ENCODE assay signal across 8 cellular contexts in genomic region chr1:205630651-205631009, GRCh38. TPM values are rescaled to one million over a fixed set of nuclear protein-coding genes. Genes with fewer than 3 reads are reported as not detected.
DNase-seq lines count a peak whose midpoint lies in the region; ATAC-seq, FAIRE-seq and TF ChIP-seq lines count a peak whose summit lies in the region.

No MANE protein-coding gene starts in this region.

- H2BK20ac ChIP-seq in IMR-90 (ENCODE audit: low read depth, low read length): 0 out of 2 replicates have a peak overlapping the region, but pooled peaks have one; percentile 24

- peaks cover 10% of the 10 kb centered on the region; the same call in 1 of the 2 replicates for H3K9me1 ChIP-seq in IMR-90 (ENCODE audit: insufficient read depth, low read length)

- peak overlapping the region in 1 of 2 experiments; percentile 67; a peak in 3 of 4 replicates for H4K8ac ChIP-seq in IMR-90 (ENCODE audit: low read depth in 2 of 2, low read length in 2 of 2)

- peak overlapping the region; percentile 45 for H3K4ac ChIP-seq in IMR-90 (ENCODE audit: low read depth, low read length)

- POLR2A ChIA-PET in A549 (lab: Yijun Ruan, JAX): interaction anchor here (1.1 to 2.1 kb wide), 3 partner anchors 39 to 87 kb away, joined by 6 to 10 read pairs (median 7); no protein-coding TSS in a partner anchor
- POLR2A ChIA-PET in IMR-90 (lab: Charles Lee; ENCODE audit: unreplicated experiment): no interaction called here

- CTCF ChIA-PET in A549 (lab: Yijun Ruan, JAX) (interaction anchor here (3.5 to 20.8 kb wide), 3 partner anchors 27 to 100 kb away, joined by 28 to 227 read pairs (median 198); no protein-coding TSS in a partner anchor), IMR-90 (lab: Yijun Ruan, JAX) (interaction anchor here (0.7 to 4.4 kb wide), 2 partner anchors 39 to 347 kb away, joined by 4 to 30 read pairs; no protein-coding TSS in a partner anchor)

- H3K14ac ChIP-seq in IMR-90 (replicated peaks; ENCODE audit: low read depth, low read length): peak overlapping the region; percentile 8

- intact Hi-C loops in IMR-90 (cut with micrococcal nuclease): no loop called here

- no peak for ATAC-seq in A549
- ATAC-seq in IMR-90 (ENCODE audit: low read depth): no peak
- no peak for ATAC-seq in central memory CD8-positive, alpha-beta T cell (replicated peaks; ENCODE audit: extremely low read depth, poor library complexity, severe bottlenecking)
- ATAC-seq in GM19395 (IDR thresholded peaks at IDR 0.05; ENCODE audit: unreplicated experiment): no peak
- ATAC-seq in GM18517 (IDR thresholded peaks at IDR 0.05; ENCODE audit: unreplicated experiment): no peak
- ATAC-seq in HG02763 (IDR thresholded peaks at IDR 0.05; ENCODE audit: unreplicated experiment): no peak

- peak overlapping the region; percentile 89 for H4K91ac ChIP-seq in IMR-90 (ENCODE audit: insufficient read depth, low read depth, low read length)

- FAIRE-seq in A549 (lab: Jason Lieb, UNC): no peak

- H4K20me1 ChIP-seq in IMR-90 (ENCODE audit: insufficient read depth, low read length): peaks cover 20% of the 10 kb centered on the region; the same call in 1 of the 2 replicates

- no peak for TF ChIP-seq RAD21 in A549 (conservative IDR thresholded peaks at IDR 0.05 in 1 of 2, IDR thresholded peaks at IDR 0.05 in 1 of 2)
- TF ChIP-seq RAD21 in IMR-90 (IDR thresholded peaks at IDR 0.05; ENCODE audit: low read length): no peak

- H3K56ac ChIP-seq in IMR-90 (ENCODE audit: extremely low read depth, insufficient read depth, low read length): peak overlapping the region; percentile 93

- no peak for TF ChIP-seq CTCF in A549 (IDR thresholded peaks at IDR 0.05)
- no peak for TF ChIP-seq CTCF in IMR-90 (conservative IDR thresholded peaks at IDR 0.05; ENCODE audit: low read depth, low read length)

- H3K9ac ChIP-seq in IMR-90 (ENCODE audit: low read depth, low read length): peak overlapping the region; percentile 93
- H3K9ac ChIP-seq in muscle layer of colon (ENCODE audit: low read length): peak overlapping the region; percentile 79

- peaks cover 10 to 43% of the 10 kb centered on the region in 2 experiments; a peak in 3 of 4 replicates for H3K79me1 ChIP-seq in IMR-90 (ENCODE audit: low read depth in 1 of 2, low read length in 2 of 2)

- H2AK9ac ChIP-seq in IMR-90 (replicated peaks; ENCODE audit: low read depth, low read length, poor library complexity): no peak overlapping the region

- peak overlapping the region; percentile 6; the same call in 1 of the 2 replicates for H3K23ac ChIP-seq in IMR-90 (ENCODE audit: low read depth, low read length)

- no peaks in the 10 kb centered on the region for H3K9me3 ChIP-seq in A549
- H3K9me3 ChIP-seq in IMR-90 (ENCODE audit: control insufficient read depth, insufficient read depth, low read length): no peaks in the 10 kb centered on the region
- no peaks in the 10 kb centered on the region for H3K9me3 ChIP-seq in muscle layer of colon (ENCODE audit: low read length)

- WGBS in A549 (ENCODE audit: missing lambda C conversion rate): 29% methylated on average over 3 of the region's 3 CpGs
- no CpG with 5 or more reads among the region's 3 CpGs for WGBS in IMR-90 (ENCODE audit: extremely low coverage in 2 of 2, insufficient read length in 1 of 2), 2 experiments

- H2BK120ac ChIP-seq in IMR-90 (ENCODE audit: low read depth, low read length): peak overlapping the region; percentile 22

- H3K4me3 Mint-ChIP-seq in central memory CD8-positive, alpha-beta T cell: peak overlapping the region; percentile 87

- no peaks in the 10 kb centered on the region for H3K27me3 ChIP-seq in IMR-90 (ENCODE audit: control insufficient read depth, insufficient read depth, low read length)
- no peaks in the 10 kb centered on the region for H3K27me3 ChIP-seq in muscle layer of colon (ENCODE audit: control insufficient read depth in 1 of 2, insufficient read depth in 2 of 2, low read length in 2 of 2)

- no peak for TF ChIP-seq POLR2A in A549 (IDR thresholded peaks at IDR 0.05; ENCODE audit: low read length)
- no peak for TF ChIP-seq POLR2A in IMR-90 (IDR thresholded peaks at IDR 0.05; ENCODE audit: low read depth, low read length)

- peak overlapping the region; percentile 91 for H3K4me3 ChIP-seq in A549
- peak overlapping the region; percentile 99 for H3K4me3 ChIP-seq in IMR-90 (ENCODE audit: insufficient read depth, low read depth, low read length)
- peak overlapping the region; percentile 89 to 91 for H3K4me3 ChIP-seq in muscle layer of colon (ENCODE audit: low read depth in 1 of 2, low read length in 2 of 2)

- H3K4me1 ChIP-seq in A549 (peaks cover 15% of the 10 kb centered on the region; the same call in 2 of the 3 replicates), IMR-90 (ENCODE audit: control insufficient read depth, insufficient read depth, low read length) (peaks cover 4% of the 10 kb centered on the region), muscle layer of colon (ENCODE audit: insufficient read depth, low read length) (peaks cover 23% of the 10 kb centered on the region)

- H2BK15ac ChIP-seq in IMR-90 (ENCODE audit: low read depth, low read length): no peak overlapping the region

- dilution Hi-C loops in IMR-90 (cut with HindIII; ENCODE audit: low sequenced_read_pairs, unreplicated experiment): no loop called here

- H3K27ac Mint-ChIP-seq in central memory CD8-positive, alpha-beta T cell (ENCODE audit: low read depth): peak overlapping the region; percentile 88

- H3K4me2 ChIP-seq in A549: peak overlapping the region; percentile 83
- peak overlapping the region; percentile 98 for H3K4me2 ChIP-seq in IMR-90 (ENCODE audit: low read depth, low read length)

- peaks cover 51% of the 10 kb centered on the region for H3K4me1 Mint-ChIP-seq in central memory CD8-positive, alpha-beta T cell

- H3K18ac ChIP-seq in IMR-90 (ENCODE audit: low read depth, low read length): no peak overlapping the region; the same call in 1 of the 2 replicates

- H3K36me3 ChIP-seq in IMR-90 (ENCODE audit: control insufficient read depth, insufficient read depth, low read length) (peaks cover 2% of the 10 kb centered on the region; the same call in 1 of the 2 replicates), muscle layer of colon (ENCODE audit: insufficient read depth, low read length) (no peaks in the 10 kb centered on the region)

- H3K27ac ChIP-seq in A549 (peak overlapping the region; percentile 99), IMR-90 (ENCODE audit: insufficient read depth, low read length) (peak overlapping the region; percentile 98), muscle layer of colon (ENCODE audit: low read depth, low read length) (peak overlapping the region; percentile 73)

- H2AK5ac ChIP-seq in IMR-90 (ENCODE audit: low read depth, low read length): no peak overlapping the region

- peaks cover 29% of the 10 kb centered on the region for H3K36me3 Mint-ChIP-seq in central memory CD8-positive, alpha-beta T cell (ENCODE audit: insufficient read depth)

- H2AFZ ChIP-seq in IMR-90 (replicated peaks; ENCODE audit: low read length, poor library complexity): no peak overlapping the region

- no peak overlapping the region for H4K5ac ChIP-seq in IMR-90 (ENCODE audit: low read depth, low read length)

- no peak for DNase-seq in A549 (ENCODE audit: low read depth in 1 of 2, low spot score in 1 of 2)
- no peak for DNase-seq in IMR-90
- DNase-seq in central memory CD8-positive, alpha-beta T cell (ENCODE audit: low spot score in 2 of 2): no peak
- DNase-seq in DMS53 (lab: John Stamatoyannopoulos, UW): no peak

- in situ Hi-C loops in IMR-90 (cut with MboI; ENCODE audit: low sequenced_read_pairs): loop anchor here (5.0 kb wide), 1 partner anchor 38 kb away; no protein-coding TSS in a partner anchor

- TF ChIP-seq EP300 in A549 (IDR thresholded peaks at IDR 0.05): no peak

- no TSS peak for BruUV-seq in IMR-90 (replicated peaks; lab: Mats Ljungman, UMichigan)

- H3K27me3 Mint-ChIP-seq in central memory CD8-positive, alpha-beta T cell: no peaks in the 10 kb centered on the region

- H3K9me3 Mint-ChIP-seq in central memory CD8-positive, alpha-beta T cell: no peaks in the 10 kb centered on the region

- peak overlapping the region; percentile 87 for H2BK5ac ChIP-seq in IMR-90 (ENCODE audit: low read depth, low read length, poor library complexity, severe bottlenecking)

TF ChIP-seq in A549, 52 proteins besides CTCF, POLR2A, EP300 and RAD21 (continues in another document):
- no peak for TF ChIP-seq CEBPB (IDR thresholded peaks at IDR 0.05)
- no peak for TF ChIP-seq NPAS2 (CRISPR knock-in tag; IDR thresholded peaks at IDR 0.05; ENCODE audit: borderline replicate concordance)
- TF ChIP-seq HOXB13 (CRISPR knock-in tag; IDR thresholded peaks at IDR 0.05; ENCODE audit: low read depth): no peak
- no peak for TF ChIP-seq BHLHE40 (IDR thresholded peaks at IDR 0.05; ENCODE audit: low read depth, low read length)
- no peak for TF ChIP-seq CBX8 (IDR thresholded peaks at IDR 0.05)
- TF ChIP-seq KDM1A (IDR thresholded peaks at IDR 0.05; ENCODE audit: low read depth): no peak

TF ChIP-seq in IMR-90, 13 proteins besides CTCF, POLR2A, EP300 and RAD21 (continues in another document):
- TF ChIP-seq BHLHE40 (IDR thresholded peaks at IDR 0.05; ENCODE audit: low read depth, low read length) (no peak), CHD1 (IDR thresholded peaks at IDR 0.05; ENCODE audit: low read depth, low read length) (no peak), FOS (IDR thresholded peaks at IDR 0.05; ENCODE audit: low read depth, low read length) (no peak)

RNA-seq across cellular contexts. Expression of gene ELK4, which starts 1.2 kb away (rescaled TPM):
- polyA plus RNA-seq in A549 (2011; rRNA removed) (11.9 and 12.7 TPM in 2 replicates), A549 (2017; fragmentation: RNase III; extraction: RNeasy Plus Mini Kit Qiagen cat#74134 plus additional on column Dnase treatment) (5.8 to 6.4 TPM (median 5.9 TPM) in 3 replicates), IMR-90 (2012; rRNA removed) (3.3 and 4.6 TPM in 2 replicates)
- 1.8 and 2.4 TPM in 2 replicates for polyA plus RNA-seq in A549 (2012; cell fraction: cytosol; rRNA removed)
- 1.3 and 2.5 TPM in 2 replicates for polyA plus RNA-seq in A549 (2012; cell fraction: nucleus; rRNA removed)
- polyA minus RNA-seq in A549 (2011; rRNA and poly(A)+ RNA removed): 15.0 and 18.5 TPM in 2 replicates
- total RNA-seq in IMR-90 (2012; rRNA removed): 11.3 and 15.6 TPM in 2 replicates
- polyA plus RNA-seq in IMR-90 (2012; cell fraction: cytosol; rRNA removed): 0.54 and 0.71 TPM in 2 replicates
- polyA plus RNA-seq in IMR-90 (2012; cell fraction: nucleus; rRNA removed; ENCODE audit: low replicate concordance): 1.1 and 8.4 TPM in 2 replicates

RNA-seq across cellular contexts. Expression of gene SLC45A3, which starts 49.7 kb away (rescaled TPM):
- 2.8 and 3.0 TPM in 2 replicates for polyA plus RNA-seq in A549 (2011; rRNA removed)
- 3.4 and 5.3 TPM in 2 replicates for polyA plus RNA-seq in A549 (2012; cell fraction: cytosol; rRNA removed)
- 7.2 and 8.8 TPM in 2 replicates for polyA plus RNA-seq in A549 (2012; cell fraction: nucleus; rRNA removed)
- 2.5 to 3.4 TPM (median 3.3 TPM) in 3 replicates for polyA plus RNA-seq in A549 (2017; fragmentation: RNase III; extraction: RNeasy Plus Mini Kit Qiagen cat#74134 plus additional on column Dnase treatment)
- polyA minus RNA-seq in A549 (2011; rRNA and poly(A)+ RNA removed): 2.0 and 2.5 TPM in 2 replicates
- 1.1 and 1.4 TPM in 2 replicates for total RNA-seq in IMR-90 (2012; rRNA removed)
- 2.5 and 3.0 TPM in 2 replicates for polyA plus RNA-seq in IMR-90 (2012; rRNA removed)
- 1.1 and 2.4 TPM in 2 replicates for polyA plus RNA-seq in IMR-90 (2012; cell fraction: cytosol; rRNA removed)
- 2.9 and 5.4 TPM in 2 replicates for polyA plus RNA-seq in IMR-90 (2012; cell fraction: nucleus; rRNA removed; ENCODE audit: low replicate concordance)
